28 cellular contexts compared by ENCODE assay signal in genomic region chr5:90109285-90109684, GRCh38.
"Had no signal": no experiment of that assay in that cellular context is flagged by ENCODE, and none has a peak within 500 bp of the region (broad histone marks: within the 10 kb centered on the region; RNA-seq: fewer than 3 reads in every experiment).

No MANE protein-coding gene starts in this region.

- H3K27me3 ChIP-seq: colonic mucosa, dorsolateral prefrontal cortex, esophagus muscularis mucosa, esophagus squamous epithelium, foreskin keratinocyte, gastrocnemius medialis, gastroesophageal sphincter, heart left ventricle, heart right ventricle had no signal

- H3K4me3 ChIP-seq: colonic mucosa, coronary artery, dorsolateral prefrontal cortex, esophagus muscularis mucosa, esophagus squamous epithelium, gastrocnemius medialis, gastroesophageal sphincter, heart left ventricle, heart right ventricle had no signal

- H3K4me1 ChIP-seq: colonic mucosa, esophagus squamous epithelium, foreskin keratinocyte, gastrocnemius medialis had no signal

- H3K9me3 ChIP-seq: colonic mucosa, esophagus squamous epithelium, gastrocnemius medialis had no signal

- ATAC-seq: effector memory CD8-positive, alpha-beta T cell; esophagus mucosa; foreskin keratinocyte; gastrocnemius medialis; gastroesophageal sphincter; heart left ventricle; heart right ventricle had no signal

- H3K36me3 ChIP-seq: colonic mucosa, esophagus muscularis mucosa, esophagus squamous epithelium, gastrocnemius medialis, gastroesophageal sphincter, heart left ventricle, heart right ventricle had no signal

- FAIRE-seq: colon, endometrium, endothelial cell of umbilical vein, frontal cortex had no signal

- DNase-seq: colonic mucosa; cortex of kidney; dermis blood vessel endothelial cell; dorsolateral prefrontal cortex; effector CD4-positive, alpha-beta T cell; effector CD8-positive, alpha-beta T cell; effector memory CD4-positive, alpha-beta T cell; effector memory CD8-positive, alpha-beta T cell; endodermal cell; erythroblast; esophagus squamous epithelium; foreskin fibroblast; foreskin keratinocyte; foreskin melanocyte; gastrocnemius medialis; glutamatergic neuron; head of caudate nucleus; heart left ventricle; heart right ventricle had no signal

- H3K27ac ChIP-seq: colonic mucosa, coronary artery, dorsolateral prefrontal cortex, epithelial cell of prostate, esophagus muscularis mucosa, esophagus squamous epithelium, foreskin keratinocyte, gastrocnemius medialis, gastroesophageal sphincter, heart left ventricle, heart right ventricle had no signal
